15 cellular contexts compared by ENCODE assay signal in genomic region chr3:100226712-100227429, GRCh38. TPM values are rescaled to one million over a fixed set of nuclear protein-coding genes. Genes with fewer than 3 reads are reported as not detected.
DNase-seq lines count a peak whose midpoint lies in the region; ATAC-seq and TF ChIP-seq lines count a peak whose summit lies in the region.
"Had no signal": no experiment of that assay in that cellular context is flagged by ENCODE, and none has a peak within 500 bp of the region (broad histone marks: within the 10 kb centered on the region; RNA-seq: fewer than 3 reads in every experiment).

No MANE protein-coding gene starts in this region.

- H3K27ac Mint-ChIP-seq in type B pancreatic cell, result no peak overlapping the region
- no peak overlapping the region for H3K27ac Mint-ChIP-seq in activated CD8-positive, alpha-beta T cell treated with anti-CD3 and anti-CD28 coated beads, Interleukin-2, amount 10 ng/mL, durations not matched to agents 7 days and 5 days
- H3K27ac Mint-ChIP-seq: activated T-cell treated with anti-CD3 and anti-CD28 coated beads, Interleukin-2, amount 50 U/mL, for 72 hours had no signal

- peak overlapping the region in 1 of 2 experiments; percentile 86 for H3K18ac ChIP-seq in mesenchymal stem cell (ENCODE audit: low read depth in 1 of 2, low read length in 2 of 2)

- no peak overlapping the region for H3K23ac ChIP-seq in mesenchymal stem cell (ENCODE audit: low read length in 2 of 2)

- H4K91ac ChIP-seq in mesenchymal stem cell (ENCODE audit: low read length), result no peak overlapping the region

- H3K4me3 ChIP-seq in esophagus muscularis mucosa (no peak overlapping the region), mesenchymal stem cell (ENCODE audit: insufficient read depth in 1 of 2, low read depth in 1 of 2, low read length in 2 of 2) (no peak overlapping the region)
- H3K4me3 ChIP-seq: ascending aorta, MG63 had no signal

- peak overlapping the region; percentile 43 for H2BK120ac ChIP-seq in mesenchymal stem cell (ENCODE audit: low read depth, low read length)

- POLR2A ChIA-PET in activated CD8-positive, alpha-beta T cell treated with anti-CD3 and anti-CD28 coated beads, Interleukin-2, amount 10 ng/mL, durations not matched to agents 7 days and 5 days (lab: Charles Lee), result interaction anchor here (0.7 kb wide), 1 partner anchor 34 kb away, joined by 3 read pairs; the partner anchor contains the start of gene TBC1D23

- in situ Hi-C loops in ACHN (cut with HindIII; ENCODE audit: low pct_ligation_motif_present, low pct_unique_long_range_greater_than_20kb, low sequenced_read_pairs), result no loop called here

- H3K9me3 Mint-ChIP-seq in type B pancreatic cell, result no peaks in the 10 kb centered on the region
- no peaks in the 10 kb centered on the region for H3K9me3 Mint-ChIP-seq in activated CD8-positive, alpha-beta T cell treated with anti-CD3 and anti-CD28 coated beads, Interleukin-2, amount 10 ng/mL, durations not matched to agents 7 days and 5 days (ENCODE audit: insufficient read depth)
- H3K9me3 Mint-ChIP-seq: activated T-cell treated with anti-CD3 and anti-CD28 coated beads, Interleukin-2, amount 50 U/mL, for 72 hours had no signal

- no peak overlapping the region for H2AFZ ChIP-seq in mesenchymal stem cell (ENCODE audit: low read depth, low read length)

- no peak overlapping the region for H3K14ac ChIP-seq in mesenchymal stem cell (ENCODE audit: low read length in 2 of 2)

- no peak overlapping the region for H3K4ac ChIP-seq in mesenchymal stem cell (ENCODE audit: low read depth in 1 of 2, low read length in 2 of 2)

- no peak for ATAC-seq in HG03354 (IDR thresholded peaks at IDR 0.05; ENCODE audit: poor library complexity, severe bottlenecking, unreplicated experiment)
- no peak for ATAC-seq in activated CD8-positive, alpha-beta T cell treated with anti-CD3 and anti-CD28 coated beads, Interleukin-2, amount 10 ng/mL, durations not matched to agents 7 days and 5 days
- no peak for ATAC-seq in HG02610 (IDR thresholded peaks at IDR 0.05; ENCODE audit: unreplicated experiment)
- ATAC-seq: activated T-cell treated with anti-CD3 and anti-CD28 coated beads, Interleukin-2, amount 50 U/mL, for 72 hours had no signal

- H3K27me3 ChIP-seq in esophagus muscularis mucosa, result no peaks in the 10 kb centered on the region
- no peaks in the 10 kb centered on the region for H3K27me3 ChIP-seq in mesenchymal stem cell (ENCODE audit: control insufficient read depth in 1 of 2, insufficient read depth in 1 of 2, low read length in 2 of 2)
- H3K27me3 ChIP-seq: ascending aorta, MG63, neutrophil had no signal

- no peak overlapping the region for H3K9ac ChIP-seq in mesenchymal stem cell (ENCODE audit: low read length)

- no peak overlapping the region for H2AK5ac ChIP-seq in mesenchymal stem cell (ENCODE audit: low read length, severe bottlenecking)

- H2BK12ac ChIP-seq in mesenchymal stem cell (ENCODE audit: low read length in 2 of 2), result peak overlapping the region in 1 of 2 experiments; percentile 77

- no peak overlapping the region for H4K8ac ChIP-seq in mesenchymal stem cell (ENCODE audit: low read length)

- no peaks in the 10 kb centered on the region for H3K36me3 Mint-ChIP-seq in type B pancreatic cell
- peaks cover 2% of the 10 kb centered on the region for H3K36me3 Mint-ChIP-seq in activated CD8-positive, alpha-beta T cell treated with anti-CD3 and anti-CD28 coated beads, Interleukin-2, amount 10 ng/mL, durations not matched to agents 7 days and 5 days (ENCODE audit: low read depth)

- no peak for TF ChIP-seq CTCF in esophagus muscularis mucosa (IDR thresholded peaks at IDR 0.05)
- no peak for TF ChIP-seq CTCF in type B pancreatic cell (conservative IDR thresholded peaks at IDR 0.05)

- TF ChIP-seq POLR2A in esophagus muscularis mucosa (IDR thresholded peaks at IDR 0.05; ENCODE audit: low read depth), result no peak

- DNase-seq in ACHN (peak; percentile 15), NCI-H226 (peak; percentile 52), esophagus muscularis mucosa (ENCODE audit: extremely low spot score) (no peak), mesenchymal stem cell (peak; percentile 81), type B pancreatic cell (ENCODE audit: extremely low spot score, unreplicated experiment) (no peak)
- DNase-seq in activated CD8-positive, alpha-beta T cell treated with anti-CD3 and anti-CD28 coated beads, Interleukin-2, amount 10 ng/mL, durations not matched to agents 7 days and 5 days, result no peak
- DNase-seq: activated CD4-positive, alpha-beta T cell treated with anti-CD3 and anti-CD28 coated beads for 1 hour; activated T-cell treated with anti-CD3 and anti-CD28 coated beads, Interleukin-2, amount 50 U/mL, for 72 hours; AML-193; MG63; SHP77 had no signal

- H3K36me3 ChIP-seq in esophagus muscularis mucosa, result no peaks in the 10 kb centered on the region
- no peaks in the 10 kb centered on the region for H3K36me3 ChIP-seq in mesenchymal stem cell (ENCODE audit: control insufficient read depth in 1 of 2, insufficient read depth in 2 of 2, low read depth in 1 of 2, low read length in 2 of 2)
- H3K36me3 ChIP-seq: ascending aorta, MG63, neutrophil had no signal

- CTCF ChIA-PET in activated CD8-positive, alpha-beta T cell treated with anti-CD3 and anti-CD28 coated beads, Interleukin-2, amount 10 ng/mL, durations not matched to agents 7 days and 5 days (lab: Charles Lee), result interaction anchor here (0.6 kb wide), 1 partner anchor 79 kb away, joined by 3 read pairs; no protein-coding TSS in a partner anchor

- WGBS in esophagus muscularis mucosa, result 52% methylated on average over 6 of the region's 6 CpGs
- WGBS in mesenchymal stem cell, result 34% methylated on average over 2 of the region's 6 CpGs

- H3K4me1 Mint-ChIP-seq in type B pancreatic cell (ENCODE audit: unreplicated experiment), result no peaks in the 10 kb centered on the region
- peaks cover 4% of the 10 kb centered on the region for H3K4me1 Mint-ChIP-seq in activated CD8-positive, alpha-beta T cell treated with anti-CD3 and anti-CD28 coated beads, Interleukin-2, amount 10 ng/mL, durations not matched to agents 7 days and 5 days (ENCODE audit: low read depth)

- H3K9me3 ChIP-seq in esophagus muscularis mucosa (no peaks in the 10 kb centered on the region), mesenchymal stem cell (ENCODE audit: control insufficient read depth, low read length) (peaks cover 4% of the 10 kb centered on the region)
- H3K9me3 ChIP-seq: ascending aorta, neutrophil had no signal

- intact Hi-C loops in esophagus muscularis mucosa (cut with DNase I), result no loop called here

- H3K4me3 Mint-ChIP-seq in type B pancreatic cell, result no peak overlapping the region
- no peak overlapping the region for H3K4me3 Mint-ChIP-seq in activated CD8-positive, alpha-beta T cell treated with anti-CD3 and anti-CD28 coated beads, Interleukin-2, amount 10 ng/mL, durations not matched to agents 7 days and 5 days
- H3K4me3 Mint-ChIP-seq: activated T-cell treated with anti-CD3 and anti-CD28 coated beads, Interleukin-2, amount 50 U/mL, for 72 hours had no signal

- no peak overlapping the region for H2BK15ac ChIP-seq in mesenchymal stem cell (ENCODE audit: low read depth, poor library complexity, severe bottlenecking)

- no peak for TF ChIP-seq EP300 in esophagus muscularis mucosa (IDR thresholded peaks at IDR 0.05)

- H3K27me3 Mint-ChIP-seq in type B pancreatic cell, result no peaks in the 10 kb centered on the region
- peaks cover 2% of the 10 kb centered on the region for H3K27me3 Mint-ChIP-seq in activated CD8-positive, alpha-beta T cell treated with anti-CD3 and anti-CD28 coated beads, Interleukin-2, amount 10 ng/mL, durations not matched to agents 7 days and 5 days (ENCODE audit: low read depth)

- no peak overlapping the region for H3K4me2 ChIP-seq in mesenchymal stem cell (ENCODE audit: low read length, poor library complexity, severe bottlenecking)

- H3K27ac ChIP-seq in esophagus muscularis mucosa (replicated peaks in 1 of 4) (peak overlapping the region; percentile 4 to 30 (median 18)), mesenchymal stem cell (ENCODE audit: low read length, poor library complexity, severe bottlenecking) (no peak overlapping the region)
- H3K27ac ChIP-seq: ascending aorta, neutrophil had no signal

- peaks cover 0 to 11% (median 3%) of the 10 kb centered on the region in 4 donors for H3K4me1 ChIP-seq in esophagus muscularis mucosa
- H3K4me1 ChIP-seq in mesenchymal stem cell (ENCODE audit: control insufficient read depth, insufficient read depth, low read depth, low read length), result no peaks in the 10 kb centered on the region
- H3K4me1 ChIP-seq: ascending aorta had no signal

- no peak overlapping the region for H2BK5ac ChIP-seq in mesenchymal stem cell (ENCODE audit: low read depth, low read length, poor library complexity, severe bottlenecking)

- no peaks in the 10 kb centered on the region for H3K79me1 ChIP-seq in mesenchymal stem cell (replicated peaks; ENCODE audit: low read length, poor library complexity, severe bottlenecking)

RNA-seq across cellular contexts. Expression of gene TBC1D23, which starts 33.9 kb away (rescaled TPM):
- total RNA-seq in esophagus muscularis mucosa, result 10 to 100 TPM; 21.2 to 32.8 (median 26.9) TPM
- 28.3 TPM for polyA plus RNA-seq in mesenchymal stem cell (2013, experiment 1 of 2)
- 30.1 TPM for polyA plus RNA-seq in mesenchymal stem cell (2013, experiment 2 of 2)
- total RNA-seq in type B pancreatic cell (ENCODE audit: low replicate concordance), result 39.6 and 45.2 TPM in 2 replicates
- total RNA-seq in activated CD8-positive, alpha-beta T cell treated with anti-CD3 and anti-CD28 coated beads, Interleukin-2, amount 10 ng/mL, durations not matched to agents 7 days and 5 days, result 10 to 100 TPM; 28.6 to 29.3 TPM

Comparison
In these comparisons a context has a peak if more than half of its experiments do, and no peak if none do; other contexts are left out.
1. DNase-seq: peak in ACHN (single experiment), NCI-H226 (single experiment) and mesenchymal stem cell (single experiment); none in esophagus muscularis mucosa (single experiment), type B pancreatic cell (single experiment) and activated CD8-positive, alpha-beta T cell treated with anti-CD3 and anti-CD28 coated beads, Interleukin-2, amount 10 ng/mL, durations not matched to agents 7 days and 5 days (single experiment).